Comparison of ENCODE assay signal across 9 cellular contexts in genomic region chr1:161013591-161014513, GRCh38. TPM values are rescaled to one million over a fixed set of nuclear protein-coding genes. Genes with fewer than 3 reads are reported as not detected.
DNase-seq lines count a peak whose midpoint lies in the region; ATAC-seq and TF ChIP-seq lines count a peak whose summit lies in the region.
"Had no signal": no experiment of that assay in that cellular context is flagged by ENCODE, and none has a peak within 500 bp of the region (broad histone marks: within the 10 kb centered on the region; RNA-seq: fewer than 3 reads in every experiment).

No MANE protein-coding gene starts in this region.

- ATAC-seq in HG03457 (IDR thresholded peaks at IDR 0.05; ENCODE audit: unreplicated experiment), result peak; percentile 64

- H3K4me3 ChIP-seq in AG04450 (ENCODE audit: low read depth, low read length), result no peak overlapping the region
- peak overlapping the region in 1 of 4 donors; percentile 25 for H3K4me3 ChIP-seq in adrenal gland
- H3K4me3 ChIP-seq in skeletal muscle tissue (ENCODE audit: low read length in 3 of 3), result peak overlapping the region; percentile 29 to 45 (median 41)

- no peaks in the 10 kb centered on the region for H3K36me3 ChIP-seq in adrenal gland (replicated peaks in 1 of 2)
- H3K36me3 ChIP-seq in skeletal muscle tissue (ENCODE audit: control insufficient read depth in 3 of 3, insufficient read depth in 3 of 3, low read length in 3 of 3), result no peaks in the 10 kb centered on the region

- TF ChIP-seq CTCF in AG04450 (IDR thresholded peaks at IDR 0.05; ENCODE audit: low read depth, low read length) (no peak), adrenal gland (IDR thresholded peaks at IDR 0.05) (no peak)

- DNase-seq in AG04450 (ENCODE audit: low read depth, low spot score), result peak; percentile 32
- DNase-seq in GM19240 (ENCODE audit: insufficient read length, low spot score), result peak; percentile 84
- peak; percentile 95 for DNase-seq in SKM-1 (lab: John Stamatoyannopoulos, UW; ENCODE audit: unreplicated experiment)
- peak; percentile 85 to 97 (median 96) for DNase-seq in adrenal gland
- DNase-seq in hypothalamus (lab: John Stamatoyannopoulos, UW), result peak in 28 of 51 donors; percentile 5 to 50 (median 17)
- DNase-seq in DMS79 (lab: John Stamatoyannopoulos, UW), result no peak

- peak overlapping the region; percentile 24 to 51 (median 25) for H3K9ac ChIP-seq in skeletal muscle tissue (ENCODE audit: low read depth in 1 of 3, low read length in 3 of 3)

- CTCF ChIA-PET in AG04450 (lab: Charles Lee), result interaction anchor here (0.7 to 1.5 kb wide), 3 partner anchors 16 to 71 kb away, joined by 4 to 6 read pairs (median 5); no protein-coding TSS in a partner anchor

- H3K27ac ChIP-seq in AG04450 (ENCODE audit: low read depth, low read length), result peak overlapping the region; percentile 33
- H3K27ac ChIP-seq in adrenal gland, result peak overlapping the region; percentile 74 to 96 (median 87)
- H3K27ac ChIP-seq in skeletal muscle tissue (ENCODE audit: low read depth, low read length), result peak overlapping the region; percentile 87

- no peaks in the 10 kb centered on the region for H3K9me3 ChIP-seq in AG04450 (ENCODE audit: control insufficient read depth, insufficient read depth, low read length)
- H3K9me3 ChIP-seq in adrenal gland (replicated peaks in 1 of 3), result no peaks in the 10 kb centered on the region
- no peaks in the 10 kb centered on the region for H3K9me3 ChIP-seq in skeletal muscle tissue (ENCODE audit: control insufficient read depth in 3 of 3, low read length in 3 of 3)

- intact Hi-C loops in adrenal gland (cut with DNase I), result no loop called here

- H3K4me1 ChIP-seq in adrenal gland (replicated peaks in 1 of 2) (peaks cover 25 to 42% of the 10 kb centered on the region in 2 donors), skeletal muscle tissue (ENCODE audit: control insufficient read depth in 3 of 3, insufficient read depth in 3 of 3, low read length in 3 of 3) (peaks cover 6 to 15% (median 9%) of the 10 kb centered on the region in 3 donors)

- 9 to 20% (median 14%) methylated on average over 12 to 15 of the region's 15 CpGs for WGBS in adrenal gland, 4 donors

- H3K27me3 ChIP-seq in AG04450 (ENCODE audit: control insufficient read depth, insufficient read depth, low read length) (peaks cover under 1% of the 10 kb centered on the region), adrenal gland (no peaks in the 10 kb centered on the region), skeletal muscle tissue (ENCODE audit: control insufficient read depth in 3 of 3, insufficient read depth in 3 of 3, low read length in 3 of 3) (peaks cover 0 to 3% (median 0%) of the 10 kb centered on the region in 3 donors)

- POLR2A ChIA-PET in AG04450 (lab: Yijun Ruan, JAX), result interaction anchor here (0.6 kb wide), 1 partner anchor 36 kb away, joined by 4 read pairs; no protein-coding TSS in a partner anchor

- peak in 1 of 2 donors; percentile 83 for TF ChIP-seq POLR2A in adrenal gland (IDR thresholded peaks at IDR 0.05)

RNA-seq across cellular contexts. Expression of gene F11R, which starts 7.1 kb away (rescaled TPM):
- polyA plus RNA-seq in AG04450 (2011; rRNA removed) (1.7 and 2.0 TPM in 2 replicates), adrenal gland (10 to 100 TPM; 19.3 to 83.0 (median 22.9) TPM)
- 2.1 and 2.2 TPM in 2 replicates for polyA minus RNA-seq in AG04450 (2011; rRNA and poly(A)+ RNA removed)
- total RNA-seq in adrenal gland (10 to 100 TPM; 32.1 to 99.1 (median 55.1) TPM), skeletal muscle tissue (10.4 TPM)

RNA-seq across cellular contexts. Expression of gene TSTD1, which starts 24.9 kb away (rescaled TPM):
- polyA plus RNA-seq in AG04450 (2011; rRNA removed) (0.33 TPM in 1 of 2 replicates, not detected in the other), adrenal gland (100 to 1,000 TPM in 2 of 3 donors, 10 to 100 TPM in 1; 57.8 to 153 (median 109) TPM)
- polyA minus RNA-seq in AG04450 (2011; rRNA and poly(A)+ RNA removed), result not detected in 2 replicates
- total RNA-seq in adrenal gland (100 to 1,000 TPM in 3 of 8 donors, 10 to 100 TPM in 5; 46.3 to 280 (median 93.3) TPM), skeletal muscle tissue (27.7 TPM)

RNA-seq across cellular contexts. Expression of gene USF1, which starts 31.9 kb away (rescaled TPM):
- 32.6 and 37.6 TPM in 2 replicates for polyA plus RNA-seq in AG04450 (2011; rRNA removed)
- 110 and 126 TPM in 2 replicates for polyA minus RNA-seq in AG04450 (2011; rRNA and poly(A)+ RNA removed)
- total RNA-seq in adrenal gland, result 10 to 100 TPM; 41.3 to 82.9 (median 63.7) TPM
- polyA plus RNA-seq in adrenal gland, result 100 to 1,000 TPM in 2 of 3 donors, 10 to 100 TPM in 1; 48.0 to 153 (median 144) TPM
- total RNA-seq in skeletal muscle tissue, result 66.3 TPM

RNA-seq across cellular contexts. Expression of gene ARHGAP30, which starts 55.8 kb away (rescaled TPM):
- polyA plus RNA-seq in AG04450 (2011; rRNA removed), result not detected in 2 replicates
- polyA minus RNA-seq in AG04450 (2011; rRNA and poly(A)+ RNA removed), result 0.09 TPM in 1 of 2 replicates, not detected in the other
- total RNA-seq in adrenal gland, result 10 to 100 TPM in 5 of 8 donors, 1 to 10 TPM in 3; 3.7 to 15.7 (median 10.5) TPM
- 10 to 100 TPM in 1 of 3 donors, 1 to 10 TPM in 2; 3.7 to 17.5 (median 4.5) TPM for polyA plus RNA-seq in adrenal gland
- total RNA-seq in skeletal muscle tissue, result 4.2 TPM

RNA-seq across cellular contexts. Expression of gene ITLN2, which starts 59.2 kb away (rescaled TPM):
- polyA plus RNA-seq in AG04450 (2011; rRNA removed) (not detected in 2 replicates), adrenal gland (under 1 TPM in 1 of 3 donors, not detected in 2; 0.32 TPM)
- polyA minus RNA-seq in AG04450 (2011; rRNA and poly(A)+ RNA removed), result not detected in 2 replicates
- total RNA-seq in adrenal gland (1 to 10 TPM in 1 of 8 donors, not detected in 7; 3.1 TPM), skeletal muscle tissue (not detected)
- total RNA-seq: Daoy had no signal

Comparison
In these comparisons a context has a peak if more than half of its experiments do, and no peak if none do; other contexts are left out.
1. H3K27ac ChIP-seq: peak in every context shown above with its lines; median percentile 87 in adrenal gland; 87 in skeletal muscle tissue; 33 in AG04450.